Comparison of ENCODE assay signal across 1 cellular context in genomic region chr10:5829267-5829666, GRCh38.
A peak's percentile ranks its signal among the peaks of the same experiment; 100 is the strongest.
TF ChIP-seq lines count a peak whose summit lies in the region.

No MANE protein-coding gene starts in this region.

TF ChIP-seq in K562, 482 proteins besides CTCF, POLR2A, EP300 and RAD21 (continued from another document and continues in another):
- TF ChIP-seq, protein P1, sequence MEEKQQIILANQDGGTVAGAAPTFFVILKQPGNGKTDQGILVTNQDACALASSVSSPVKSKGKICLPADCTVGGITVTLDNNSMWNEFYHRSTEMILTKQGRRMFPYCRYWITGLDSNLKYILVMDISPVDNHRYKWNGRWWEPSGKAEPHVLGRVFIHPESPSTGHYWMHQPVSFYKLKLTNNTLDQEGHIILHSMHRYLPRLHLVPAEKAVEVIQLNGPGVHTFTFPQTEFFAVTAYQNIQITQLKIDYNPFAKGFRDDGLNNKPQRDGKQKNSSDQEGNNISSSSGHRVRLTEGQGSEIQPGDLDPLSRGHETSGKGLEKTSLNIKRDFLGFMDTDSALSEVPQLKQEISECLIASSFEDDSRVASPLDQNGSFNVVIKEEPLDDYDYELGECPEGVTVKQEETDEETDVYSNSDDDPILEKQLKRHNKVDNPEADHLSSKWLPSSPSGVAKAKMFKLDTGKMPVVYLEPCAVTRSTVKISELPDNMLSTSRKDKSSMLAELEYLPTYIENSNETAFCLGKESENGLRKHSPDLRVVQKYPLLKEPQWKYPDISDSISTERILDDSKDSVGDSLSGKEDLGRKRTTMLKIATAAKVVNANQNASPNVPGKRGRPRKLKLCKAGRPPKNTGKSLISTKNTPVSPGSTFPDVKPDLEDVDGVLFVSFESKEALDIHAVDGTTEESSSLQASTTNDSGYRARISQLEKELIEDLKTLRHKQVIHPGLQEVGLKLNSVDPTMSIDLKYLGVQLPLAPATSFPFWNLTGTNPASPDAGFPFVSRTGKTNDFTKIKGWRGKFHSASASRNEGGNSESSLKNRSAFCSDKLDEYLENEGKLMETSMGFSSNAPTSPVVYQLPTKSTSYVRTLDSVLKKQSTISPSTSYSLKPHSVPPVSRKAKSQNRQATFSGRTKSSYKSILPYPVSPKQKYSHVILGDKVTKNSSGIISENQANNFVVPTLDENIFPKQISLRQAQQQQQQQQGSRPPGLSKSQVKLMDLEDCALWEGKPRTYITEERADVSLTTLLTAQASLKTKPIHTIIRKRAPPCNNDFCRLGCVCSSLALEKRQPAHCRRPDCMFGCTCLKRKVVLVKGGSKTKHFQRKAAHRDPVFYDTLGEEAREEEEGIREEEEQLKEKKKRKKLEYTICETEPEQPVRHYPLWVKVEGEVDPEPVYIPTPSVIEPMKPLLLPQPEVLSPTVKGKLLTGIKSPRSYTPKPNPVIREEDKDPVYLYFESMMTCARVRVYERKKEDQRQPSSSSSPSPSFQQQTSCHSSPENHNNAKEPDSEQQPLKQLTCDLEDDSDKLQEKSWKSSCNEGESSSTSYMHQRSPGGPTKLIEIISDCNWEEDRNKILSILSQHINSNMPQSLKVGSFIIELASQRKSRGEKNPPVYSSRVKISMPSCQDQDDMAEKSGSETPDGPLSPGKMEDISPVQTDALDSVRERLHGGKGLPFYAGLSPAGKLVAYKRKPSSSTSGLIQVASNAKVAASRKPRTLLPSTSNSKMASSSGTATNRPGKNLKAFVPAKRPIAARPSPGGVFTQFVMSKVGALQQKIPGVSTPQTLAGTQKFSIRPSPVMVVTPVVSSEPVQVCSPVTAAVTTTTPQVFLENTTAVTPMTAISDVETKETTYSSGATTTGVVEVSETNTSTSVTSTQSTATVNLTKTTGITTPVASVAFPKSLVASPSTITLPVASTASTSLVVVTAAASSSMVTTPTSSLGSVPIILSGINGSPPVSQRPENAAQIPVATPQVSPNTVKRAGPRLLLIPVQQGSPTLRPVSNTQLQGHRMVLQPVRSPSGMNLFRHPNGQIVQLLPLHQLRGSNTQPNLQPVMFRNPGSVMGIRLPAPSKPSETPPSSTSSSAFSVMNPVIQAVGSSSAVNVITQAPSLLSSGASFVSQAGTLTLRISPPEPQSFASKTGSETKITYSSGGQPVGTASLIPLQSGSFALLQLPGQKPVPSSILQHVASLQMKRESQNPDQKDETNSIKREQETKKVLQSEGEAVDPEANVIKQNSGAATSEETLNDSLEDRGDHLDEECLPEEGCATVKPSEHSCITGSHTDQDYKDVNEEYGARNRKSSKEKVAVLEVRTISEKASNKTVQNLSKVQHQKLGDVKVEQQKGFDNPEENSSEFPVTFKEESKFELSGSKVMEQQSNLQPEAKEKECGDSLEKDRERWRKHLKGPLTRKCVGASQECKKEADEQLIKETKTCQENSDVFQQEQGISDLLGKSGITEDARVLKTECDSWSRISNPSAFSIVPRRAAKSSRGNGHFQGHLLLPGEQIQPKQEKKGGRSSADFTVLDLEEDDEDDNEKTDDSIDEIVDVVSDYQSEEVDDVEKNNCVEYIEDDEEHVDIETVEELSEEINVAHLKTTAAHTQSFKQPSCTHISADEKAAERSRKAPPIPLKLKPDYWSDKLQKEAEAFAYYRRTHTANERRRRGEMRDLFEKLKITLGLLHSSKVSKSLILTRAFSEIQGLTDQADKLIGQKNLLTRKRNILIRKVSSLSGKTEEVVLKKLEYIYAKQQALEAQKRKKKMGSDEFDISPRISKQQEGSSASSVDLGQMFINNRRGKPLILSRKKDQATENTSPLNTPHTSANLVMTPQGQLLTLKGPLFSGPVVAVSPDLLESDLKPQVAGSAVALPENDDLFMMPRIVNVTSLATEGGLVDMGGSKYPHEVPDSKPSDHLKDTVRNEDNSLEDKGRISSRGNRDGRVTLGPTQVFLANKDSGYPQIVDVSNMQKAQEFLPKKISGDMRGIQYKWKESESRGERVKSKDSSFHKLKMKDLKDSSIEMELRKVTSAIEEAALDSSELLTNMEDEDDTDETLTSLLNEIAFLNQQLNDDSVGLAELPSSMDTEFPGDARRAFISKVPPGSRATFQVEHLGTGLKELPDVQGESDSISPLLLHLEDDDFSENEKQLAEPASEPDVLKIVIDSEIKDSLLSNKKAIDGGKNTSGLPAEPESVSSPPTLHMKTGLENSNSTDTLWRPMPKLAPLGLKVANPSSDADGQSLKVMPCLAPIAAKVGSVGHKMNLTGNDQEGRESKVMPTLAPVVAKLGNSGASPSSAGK (IDR thresholded peaks at IDR 0.05) = peak; percentile 85
- TF ChIP-seq HIVEP1 (CRISPR knock-in tag; IDR thresholded peaks at IDR 0.05) (no peak), FOXM1 (IDR thresholded peaks at IDR 0.05; ENCODE audit: low read depth) (peak; percentile 69; the same call in 1 of the 2 replicates), FOXM1 (CRISPR knock-in tag; IDR thresholded peaks at IDR 0.05; ENCODE audit: low read depth) (no peak), GTF3C2 (IDR thresholded peaks at IDR 0.05; ENCODE audit: borderline replicate concordance, extremely low read depth, insufficient read length) (no peak), ARHGAP35 (IDR thresholded peaks at IDR 0.05; ENCODE audit: partially characterized antibody) (no peak), LEF1 (IDR thresholded peaks at IDR 0.05) (peak; percentile 30; the same call in 1 of the 2 replicates), NFYB (IDR thresholded peaks at IDR 0.05; ENCODE audit: extremely low read depth, insufficient read length) (peak; percentile 60), PKNOX1 (IDR thresholded peaks at IDR 0.05) (peak; percentile 70), GTF2A2 (tag; IDR thresholded peaks at IDR 0.05) (no peak), CREM (IDR thresholded peaks at IDR 0.05; ENCODE audit: low read depth) (0 out of 2 replicates have a peak, but pooled peaks have one; percentile 19), E2F6 (IDR thresholded peaks at IDR 0.05; ENCODE audit: borderline replicate concordance in 1 of 2, extremely low read depth in 1 of 2, insufficient read depth in 1 of 2, insufficient read length in 1 of 2, low read depth in 1 of 2, low read length in 1 of 2, poor library complexity in 1 of 2, severe bottlenecking in 1 of 2) (peak in 1 of 2 experiments; percentile 29), VEZF1 (CRISPR knock-in tag; IDR thresholded peaks at IDR 0.05) (0 out of 2 replicates have a peak, but pooled peaks have one; percentile 22), ZNF24 (IDR thresholded peaks at IDR 0.05) (no peak), MEIS2 (IDR thresholded peaks at IDR 0.05; ENCODE audit: partially characterized antibody) (peak; percentile 73), RBM15 (IDR thresholded peaks at IDR 0.05; ENCODE audit: insufficient read depth, low read length) (no peak), ZFP30 (CRISPR knock-in tag; IDR thresholded peaks at IDR 0.05; ENCODE audit: borderline replicate concordance) (no peak), ZNF165 (CRISPR knock-in tag; IDR thresholded peaks at IDR 0.05; ENCODE audit: borderline replicate concordance) (no peak), MNT (conservative IDR thresholded peaks at IDR 0.05) (peak in 1 of 2 experiments; percentile 39; a peak in 1 of 4 replicates), SRSF9 (IDR thresholded peaks at IDR 0.05; ENCODE audit: borderline replicate concordance, low read depth, low read length) (no peak), BCOR (IDR thresholded peaks at IDR 0.05) (peak; percentile 29; the same call in 1 of the 2 replicates), ZKSCAN8 (CRISPR knock-in tag; IDR thresholded peaks at IDR 0.05) (no peak), PBX2 (CRISPR knock-in tag; IDR thresholded peaks at IDR 0.05; ENCODE audit: low read depth) (no peak), PBX2 (tag; conservative IDR thresholded peaks at IDR 0.05; ENCODE audit: low read depth) (peak; percentile 57), NR4A1 (CRISPR knock-in tag; IDR thresholded peaks at IDR 0.05) (no peak), NR4A1 (tag; IDR thresholded peaks at IDR 0.05) (no peak), SMARCA5 (IDR thresholded peaks at IDR 0.05) (no peak)
- TF ChIP-seq, protein P2, sequence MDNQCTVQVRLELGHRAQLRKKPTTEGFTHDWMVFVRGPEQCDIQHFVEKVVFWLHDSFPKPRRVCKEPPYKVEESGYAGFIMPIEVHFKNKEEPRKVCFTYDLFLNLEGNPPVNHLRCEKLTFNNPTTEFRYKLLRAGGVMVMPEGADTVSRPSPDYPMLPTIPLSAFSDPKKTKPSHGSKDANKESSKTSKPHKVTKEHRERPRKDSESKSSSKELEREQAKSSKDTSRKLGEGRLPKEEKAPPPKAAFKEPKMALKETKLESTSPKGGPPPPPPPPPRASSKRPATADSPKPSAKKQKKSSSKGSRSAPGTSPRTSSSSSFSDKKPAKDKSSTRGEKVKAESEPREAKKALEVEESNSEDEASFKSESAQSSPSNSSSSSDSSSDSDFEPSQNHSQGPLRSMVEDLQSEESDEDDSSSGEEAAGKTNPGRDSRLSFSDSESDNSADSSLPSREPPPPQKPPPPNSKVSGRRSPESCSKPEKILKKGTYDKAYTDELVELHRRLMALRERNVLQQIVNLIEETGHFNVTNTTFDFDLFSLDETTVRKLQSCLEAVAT (IDR thresholded peaks at IDR 0.05) = peak in 1 of 2 experiments; percentile 42; a peak in 1 of 4 replicates
- TF ChIP-seq, protein P3, sequence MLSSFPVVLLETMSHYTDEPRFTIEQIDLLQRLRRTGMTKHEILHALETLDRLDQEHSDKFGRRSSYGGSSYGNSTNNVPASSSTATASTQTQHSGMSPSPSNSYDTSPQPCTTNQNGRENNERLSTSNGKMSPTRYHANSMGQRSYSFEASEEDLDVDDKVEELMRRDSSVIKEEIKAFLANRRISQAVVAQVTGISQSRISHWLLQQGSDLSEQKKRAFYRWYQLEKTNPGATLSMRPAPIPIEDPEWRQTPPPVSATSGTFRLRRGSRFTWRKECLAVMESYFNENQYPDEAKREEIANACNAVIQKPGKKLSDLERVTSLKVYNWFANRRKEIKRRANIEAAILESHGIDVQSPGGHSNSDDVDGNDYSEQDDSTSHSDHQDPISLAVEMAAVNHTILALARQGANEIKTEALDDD (IDR thresholded peaks at IDR 0.05) = peak; percentile 61; the same call in 1 of the 2 replicates
